ENCODE assay signal across 2 cellular contexts in genomic region chr20:49906615-49907154, GRCh38.
TF ChIP-seq lines count a peak whose summit lies in the region.

No MANE protein-coding gene starts in this region.

TF ChIP-seq in A549, 52 proteins besides CTCF, POLR2A, EP300 and RAD21:
- no peak for TF ChIP-seq HDAC2 (IDR thresholded peaks at IDR 0.05)
- no peak for TF ChIP-seq RARB (CRISPR knock-in tag; IDR thresholded peaks at IDR 0.05)
- TF ChIP-seq MAFK (IDR thresholded peaks at IDR 0.05; ENCODE audit: partially characterized antibody) = peak; percentile 24
TF ChIP-seq in A549: peak in this region for 1.

TF ChIP-seq in HepG2, 621 proteins besides CTCF, POLR2A, EP300 and RAD21:
- no peak for TF ChIP-seq CREBL2 (CRISPR knock-in tag; IDR thresholded peaks at IDR 0.05; ENCODE audit: borderline replicate concordance)
- no peak for TF ChIP-seq TCF12 (IDR thresholded peaks at IDR 0.05)
- TF ChIP-seq TCF12 (CRISPR knock-in tag; IDR thresholded peaks at IDR 0.05) = no peak
- TF ChIP-seq MAFK (conservative IDR thresholded peaks at IDR 0.05 in 1 of 2, IDR thresholded peaks at IDR 0.05 in 1 of 2; ENCODE audit: low read length in 2 of 2) = peak; percentile 81 to 85
- TF ChIP-seq ISL2 (CRISPR knock-in tag; IDR thresholded peaks at IDR 0.05) = no peak
- no peak for TF ChIP-seq ZBTB34 (CRISPR knock-in tag; IDR thresholded peaks at IDR 0.05)
- no peak for TF ChIP-seq FOSL1 (CRISPR knock-in tag; IDR thresholded peaks at IDR 0.05; ENCODE audit: borderline replicate concordance)
- TF ChIP-seq FOSL2 (CRISPR knock-in tag; IDR thresholded peaks at IDR 0.05) = no peak
- no peak for TF ChIP-seq CERS6 (CRISPR knock-in tag; IDR thresholded peaks at IDR 0.05)
- no peak for TF ChIP-seq PREB (CRISPR knock-in tag; IDR thresholded peaks at IDR 0.05)
- TF ChIP-seq MAFF (IDR thresholded peaks at IDR 0.05; ENCODE audit: low read depth, low read length) = peak; percentile 75
- no peak for TF ChIP-seq TCF7L2 (IDR thresholded peaks at IDR 0.05; ENCODE audit: low read depth, low read length)
- no peak for TF ChIP-seq LBX2 (CRISPR knock-in tag; IDR thresholded peaks at IDR 0.05; ENCODE audit: borderline replicate concordance)
- no peak for TF ChIP-seq ZSCAN29 (CRISPR knock-in tag; conservative IDR thresholded peaks at IDR 0.05)
- no peak for TF ChIP-seq CEBPG (CRISPR knock-in tag; IDR thresholded peaks at IDR 0.05)
- no peak for TF ChIP-seq ZNF879 (CRISPR knock-in tag; IDR thresholded peaks at IDR 0.05)
- no peak for TF ChIP-seq NCOA1 (CRISPR knock-in tag; IDR thresholded peaks at IDR 0.05)
- no peak for TF ChIP-seq ATF5 (CRISPR knock-in tag; IDR thresholded peaks at IDR 0.05; ENCODE audit: low read depth)
- TF ChIP-seq ZFP82 (CRISPR knock-in tag; IDR thresholded peaks at IDR 0.05; ENCODE audit: borderline replicate concordance) = no peak
